In the genomic region with DNA sequence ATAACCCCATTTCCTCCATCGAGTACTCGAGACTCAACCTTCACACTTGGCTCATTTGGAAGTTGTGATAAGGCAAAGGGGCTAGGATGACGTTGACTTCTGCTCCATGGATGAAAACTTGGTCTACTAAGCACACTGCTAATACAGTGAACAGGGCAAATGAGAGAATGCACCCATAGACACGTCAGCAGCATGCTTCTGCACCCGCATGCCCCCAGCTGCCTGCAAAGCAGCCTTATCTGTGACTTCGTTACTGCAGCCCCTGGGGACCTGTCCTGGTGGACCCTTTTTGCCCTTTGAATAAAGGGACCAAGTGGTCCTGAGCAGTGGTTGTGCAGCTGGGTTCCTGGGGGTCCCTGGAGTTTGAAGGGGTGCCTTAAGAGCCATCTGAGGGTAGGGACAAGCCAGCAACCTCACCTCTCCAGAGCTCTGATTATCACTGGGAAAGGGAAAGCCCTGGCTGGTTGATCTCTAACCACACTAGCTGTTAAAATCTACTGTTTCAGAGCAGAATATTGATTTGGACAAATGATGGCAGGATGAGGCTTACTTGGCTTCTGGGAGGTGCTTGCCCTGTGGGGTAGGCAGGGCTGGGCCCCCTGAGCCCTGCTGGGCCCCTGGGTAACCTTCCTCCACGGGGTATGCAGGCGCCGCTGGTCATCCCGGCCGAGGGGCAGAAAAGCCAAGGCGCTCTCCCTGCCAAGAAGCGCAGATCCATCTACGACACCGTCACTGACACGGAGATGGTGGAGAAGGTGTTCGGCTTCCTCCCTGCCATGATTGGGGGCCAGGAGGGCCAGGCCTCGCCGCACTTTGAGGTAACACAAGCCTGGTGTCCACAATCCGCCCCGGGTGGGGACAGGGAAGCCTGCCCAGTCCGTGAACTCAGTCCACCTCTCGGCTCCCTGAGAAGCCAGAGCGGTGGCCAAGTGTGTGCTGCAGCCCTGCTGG, we compare ENCODE assay signal across 25 cellular contexts. TPM values are rescaled to one million over a fixed set of nuclear protein-coding genes. Genes with fewer than 3 reads are reported as not detected.
A peak's percentile ranks its signal among the peaks of the same experiment; 100 is the strongest.
DNase-seq lines count a peak whose midpoint lies in the region; ATAC-seq and TF ChIP-seq lines count a peak whose summit lies in the region.
"Had no signal": no experiment of that assay in that cellular context is flagged by ENCODE, and none has a peak within 500 bp of the region (broad histone marks: within the 10 kb centered on the region; RNA-seq: fewer than 3 reads in every experiment).

No MANE protein-coding gene starts in this region.

- TF ChIP-seq POLR2A in right lobe of liver (IDR thresholded peaks at IDR 0.05): no peak
- TF ChIP-seq POLR2A in stomach (IDR thresholded peaks at IDR 0.05): no peak

- ATAC-seq in activated T-cell treated with anti-CD3 and anti-CD28 coated beads, Interleukin-2, amount 50 U/mL, for 72 hours (replicated peaks in 1 of 2): no peak
- 0 out of 2 replicates have a peak, but pooled peaks have one; percentile 28 for ATAC-seq in Panc1
- no peak for ATAC-seq in right lobe of liver
- ATAC-seq: SK-N-SH treated with all-trans-retinoic acid at 6 μM for 48 hours had no signal

- DNase-seq in activated T-cell treated with anti-CD3 and anti-CD28 coated beads, Interleukin-2, amount 50 U/mL, for 24 hours: peak; percentile 20
- DNase-seq in activated T-cell treated with anti-CD3 and anti-CD28 coated beads, Interleukin-2, amount 50 U/mL, for 72 hours: no peak
- DNase-seq in Panc1 (ENCODE audit: low read depth, low spot score): no peak
- DNase-seq in right lobe of liver: peak in 2 of 3 donors; percentile 10 to 44
- peak; percentile 18 for DNase-seq in stomach
- no peak for DNase-seq in EL
- no peak for DNase-seq in mesenchymal stem cell
- no peak for DNase-seq in NCI-H82 (lab: John Stamatoyannopoulos, UW)
- DNase-seq: activated gamma-delta T cell treated with Interleukin-2 at 50 U/mL for 16 hours; KBM-7; left ventricle myocardium inferior; NCI-H1436 treated with DMSO at 0.1 percent for 48 hours; NCI-H524 treated with DMSO at 0.1 percent for 48 hours; RPMI8226; small intestine; stimulated activated naive B cell treated with anti-CD40 and anti-IgM and Interleukin-4, amounts not matched to agents 10 μg/mL and 1 μg/mL and 100 μg/mL, for 72 hours; thyroid gland had no signal

- H3K36me3 ChIP-seq in Panc1 (ENCODE audit: control insufficient read depth, insufficient read depth, low read length) (no peaks in the 10 kb centered on the region), right lobe of liver (no peaks in the 10 kb centered on the region), stomach (no peaks in the 10 kb centered on the region), mesenchymal stem cell (ENCODE audit: control insufficient read depth in 1 of 2, insufficient read depth in 2 of 2, low read depth in 1 of 2, low read length in 2 of 2) (peaks cover 0 to 3% of the 10 kb centered on the region in 2 experiments)
- H3K36me3 ChIP-seq: HAP-1, left ventricle myocardium inferior, thyroid gland had no signal

- H3K27ac Mint-ChIP-seq in activated T-cell treated with anti-CD3 and anti-CD28 coated beads, Interleukin-2, amount 50 U/mL, for 24 hours: no peak overlapping the region
- no peak overlapping the region for H3K27ac Mint-ChIP-seq in activated T-cell treated with anti-CD3 and anti-CD28 coated beads, Interleukin-2, amount 50 U/mL, for 72 hours
- H3K27ac Mint-ChIP-seq: dendritic cell treated with granulocyte-macrophage colony-stimulating factor and Interleukin-4, amounts not matched to agents 40 ng/mL and 50 ng/mL, for 4 days; T-helper 2 cell treated with Interferon-gamma antibody and Interleukin-4, amounts not matched to agents 5 μg/mL and 100 μg/mL, for 36 hours had no signal

- H3K27me3 ChIP-seq in Panc1 (ENCODE audit: control insufficient read depth, insufficient read depth, low read length) (no peaks in the 10 kb centered on the region), right lobe of liver (no peaks in the 10 kb centered on the region), stomach (peaks cover 0 to 5% (median 0%) of the 10 kb centered on the region in 3 donors), mesenchymal stem cell (ENCODE audit: control insufficient read depth in 1 of 2, insufficient read depth in 1 of 2, low read length in 2 of 2) (peaks cover 14 to 17% of the 10 kb centered on the region in 2 experiments)
- H3K27me3 ChIP-seq: thyroid gland had no signal

- H4K8ac ChIP-seq in mesenchymal stem cell (ENCODE audit: low read length): no peak overlapping the region

- H2BK15ac ChIP-seq in mesenchymal stem cell (ENCODE audit: low read depth, poor library complexity, severe bottlenecking): no peak overlapping the region

- H3K4me2 ChIP-seq in mesenchymal stem cell (ENCODE audit: low read length, poor library complexity, severe bottlenecking): no peak overlapping the region

- TF ChIP-seq CTCF in Panc1 (IDR thresholded peaks at IDR 0.05): no peak
- TF ChIP-seq CTCF in right lobe of liver (IDR thresholded peaks at IDR 0.05): no peak
- TF ChIP-seq CTCF in stomach (IDR thresholded peaks at IDR 0.05): no peak

- H3K4me1 ChIP-seq in Panc1 (ENCODE audit: control insufficient read depth, insufficient read depth, low read length): no peaks in the 10 kb centered on the region
- H3K4me1 ChIP-seq in right lobe of liver: no peaks in the 10 kb centered on the region
- no peaks in the 10 kb centered on the region for H3K4me1 ChIP-seq in stomach
- peaks cover 1% of the 10 kb centered on the region for H3K4me1 ChIP-seq in mesenchymal stem cell (ENCODE audit: control insufficient read depth, insufficient read depth, low read depth, low read length)
- H3K4me1 ChIP-seq: Caco-2, HAP-1, left ventricle myocardium inferior, thyroid gland had no signal

- H2BK120ac ChIP-seq in mesenchymal stem cell (ENCODE audit: low read depth, low read length): no peak overlapping the region

- no peak overlapping the region for H4K91ac ChIP-seq in mesenchymal stem cell (ENCODE audit: low read length)

- H3K23ac ChIP-seq in mesenchymal stem cell (ENCODE audit: low read length in 2 of 2): peak overlapping the region in 1 of 2 experiments; percentile 42

- BruUV-seq in Panc1 (replicated peaks; lab: Mats Ljungman, UMichigan): no TSS peak

- CTCF ChIA-PET in Panc1 (lab: Charles Lee): interaction anchor here (0.6 kb wide), 1 partner anchor 112 kb away, joined by 3 read pairs; no protein-coding TSS in a partner anchor

- peaks cover 3% of the 10 kb centered on the region for H3K4me1 Mint-ChIP-seq in activated T-cell treated with anti-CD3 and anti-CD28 coated beads, Interleukin-2, amount 50 U/mL, for 24 hours (ENCODE audit: low read depth)
- H3K4me1 Mint-ChIP-seq in activated T-cell treated with anti-CD3 and anti-CD28 coated beads, Interleukin-2, amount 50 U/mL, for 72 hours (ENCODE audit: low read depth): no peaks in the 10 kb centered on the region

- H3K9me3 ChIP-seq in Panc1 (ENCODE audit: control insufficient read depth, insufficient read depth, low read depth, low read length) (peaks cover 5% of the 10 kb centered on the region; the same call in 1 of the 2 replicates), right lobe of liver (no peaks in the 10 kb centered on the region), stomach (peaks cover 0 to 29% (median 16%) of the 10 kb centered on the region in 4 donors), mesenchymal stem cell (ENCODE audit: control insufficient read depth, low read length) (peaks cover 28% of the 10 kb centered on the region)
- H3K9me3 ChIP-seq: thyroid gland had no signal

- H2BK12ac ChIP-seq in mesenchymal stem cell (ENCODE audit: low read length in 2 of 2): peak overlapping the region in 1 of 2 experiments; percentile 45

- H3K27ac ChIP-seq in Panc1 (ENCODE audit: low read length) (no peak overlapping the region), right lobe of liver (no peak overlapping the region), stomach (no peak overlapping the region), mesenchymal stem cell (ENCODE audit: low read length, poor library complexity, severe bottlenecking) (no peak overlapping the region)
- H3K27ac ChIP-seq: left ventricle myocardium inferior, thyroid gland had no signal

- TF ChIP-seq EP300 in stomach (IDR thresholded peaks at IDR 0.05): no peak

- H3K18ac ChIP-seq in mesenchymal stem cell (ENCODE audit: low read depth in 1 of 2, low read length in 2 of 2): no peak overlapping the region

- no peak overlapping the region for H2AK5ac ChIP-seq in mesenchymal stem cell (ENCODE audit: low read length, severe bottlenecking)

- no peaks in the 10 kb centered on the region for H3K79me1 ChIP-seq in mesenchymal stem cell (replicated peaks; ENCODE audit: low read length, poor library complexity, severe bottlenecking)

- intact Hi-C loops in Panc1 (cut with micrococcal nuclease; ENCODE audit: unreplicated experiment) (no loop called here), right lobe of liver (cut with DNase I) (no loop called here), stomach (cut with DNase I; ENCODE audit: low total_unique reads) (no loop called here)

- 59% methylated on average over 3 of the region's 24 CpGs for WGBS in right lobe of liver (ENCODE audit: insufficient coverage, low coverage, low lambda C conversion rate, missing lambda C conversion rate)
- WGBS in stomach, 5 donors: 78 to 85% (median 84%) methylated on average over 23 to 24 of the region's 24 CpGs
- WGBS in mesenchymal stem cell: 86% methylated on average over 24 of the region's 24 CpGs

- H3K4ac ChIP-seq in mesenchymal stem cell (ENCODE audit: low read depth in 1 of 2, low read length in 2 of 2): no peak overlapping the region

- in situ Hi-C loops in Panc1 (cut with HindIII; ENCODE audit: low pct_unique_long_range_greater_than_20kb, low sequenced_read_pairs): no loop called here

- H3K9ac ChIP-seq in mesenchymal stem cell (ENCODE audit: low read length): no peak overlapping the region

- H3K27me3 Mint-ChIP-seq in activated T-cell treated with anti-CD3 and anti-CD28 coated beads, Interleukin-2, amount 50 U/mL, for 24 hours: no peaks in the 10 kb centered on the region
- H3K27me3 Mint-ChIP-seq in activated T-cell treated with anti-CD3 and anti-CD28 coated beads, Interleukin-2, amount 50 U/mL, for 72 hours (ENCODE audit: low read depth): no peaks in the 10 kb centered on the region
- H3K27me3 Mint-ChIP-seq: stimulated activated naive B cell treated with anti-CD40 and anti-IgM and Interleukin-4, amounts not matched to agents 10 μg/mL and 1 μg/mL and 100 μg/mL, for 72 hours had no signal

- peak overlapping the region in 1 of 2 experiments; percentile 11 for H3K14ac ChIP-seq in mesenchymal stem cell (ENCODE audit: low read length in 2 of 2)

- no peak overlapping the region for H2BK5ac ChIP-seq in mesenchymal stem cell (ENCODE audit: low read depth, low read length, poor library complexity, severe bottlenecking)

- H3K4me3 Mint-ChIP-seq in activated T-cell treated with anti-CD3 and anti-CD28 coated beads, Interleukin-2, amount 50 U/mL, for 24 hours: no peak overlapping the region
- H3K4me3 Mint-ChIP-seq in activated T-cell treated with anti-CD3 and anti-CD28 coated beads, Interleukin-2, amount 50 U/mL, for 72 hours: no peak overlapping the region
- H3K4me3 Mint-ChIP-seq: dendritic cell treated with granulocyte-macrophage colony-stimulating factor and Interleukin-4, amounts not matched to agents 40 ng/mL and 50 ng/mL, for 4 days; T-helper 2 cell treated with Interferon-gamma antibody and Interleukin-4, amounts not matched to agents 5 μg/mL and 100 μg/mL, for 36 hours had no signal

- H2AFZ ChIP-seq in mesenchymal stem cell (ENCODE audit: low read depth, low read length): no peak overlapping the region

- H3K9me3 Mint-ChIP-seq in activated T-cell treated with anti-CD3 and anti-CD28 coated beads, Interleukin-2, amount 50 U/mL, for 24 hours: peaks cover 8% of the 10 kb centered on the region
- peaks cover 0 to 5% of the 10 kb centered on the region in 2 donors for H3K9me3 Mint-ChIP-seq in activated T-cell treated with anti-CD3 and anti-CD28 coated beads, Interleukin-2, amount 50 U/mL, for 72 hours

- POLR2A ChIA-PET in Panc1 (lab: Charles Lee): no interaction called here

- H3K4me3 ChIP-seq in Panc1 (ENCODE audit: low read depth in 2 of 2, low read length in 2 of 2) (no peak overlapping the region), right lobe of liver (no peak overlapping the region), stomach (no peak overlapping the region), mesenchymal stem cell (ENCODE audit: insufficient read depth in 1 of 2, low read depth in 1 of 2, low read length in 2 of 2) (no peak overlapping the region)
- H3K4me3 ChIP-seq: HAP-1, left ventricle myocardium inferior, thyroid gland had no signal

- H3K36me3 Mint-ChIP-seq in activated T-cell treated with anti-CD3 and anti-CD28 coated beads, Interleukin-2, amount 50 U/mL, for 24 hours (ENCODE audit: low read depth): no peaks in the 10 kb centered on the region
- peaks cover under 1 to 5% of the 10 kb centered on the region in 2 donors for H3K36me3 Mint-ChIP-seq in activated T-cell treated with anti-CD3 and anti-CD28 coated beads, Interleukin-2, amount 50 U/mL, for 72 hours (ENCODE audit: insufficient read depth in 2 of 2)

RNA-seq across cellular contexts. Expression of gene GPR17, which starts 37.6 kb away (rescaled TPM):
- not detected for total RNA-seq in activated T-cell treated with anti-CD3 and anti-CD28 coated beads, Interleukin-2, amount 50 U/mL, for 72 hours
- total RNA-seq in Panc1 (2021; ENCODE audit: unreplicated experiment) (not detected), right lobe of liver (not detected), stomach (not detected)
- polyA plus RNA-seq in Panc1 (2012; ENCODE audit: insufficient read length): not detected
- polyA plus RNA-seq in stomach: under 1 TPM; 0.19 to 0.61 (median 0.25) TPM
- polyA plus RNA-seq in mesenchymal stem cell (2013, experiment 1 of 2): not detected
- not detected for polyA plus RNA-seq in mesenchymal stem cell (2013, experiment 2 of 2)
- total RNA-seq: Caco-2, Daoy, endothelial cell of umbilical vein, pulmonary artery endothelial cell, thyroid gland had no signal

Comparison
In these comparisons a context has a peak if more than half of its experiments do, and no peak if none do; other contexts are left out.
1. DNase-seq: peak in activated T-cell treated with anti-CD3 and anti-CD28 coated beads, Interleukin-2, amount 50 U/mL, for 24 hours (single experiment), right lobe of liver (2 of 3) and stomach (single experiment); none in activated T-cell treated with anti-CD3 and anti-CD28 coated beads, Interleukin-2, amount 50 U/mL, for 72 hours (0 of 2), Panc1 (single experiment), EL (single experiment), mesenchymal stem cell (single experiment) and NCI-H82 (single experiment).